ENCODE assay signal across 8 cellular contexts in genomic region chr7:72879737-72880215, GRCh38. TPM values are rescaled to one million over a fixed set of nuclear protein-coding genes. Genes with fewer than 3 reads are reported as not detected.
DNase-seq lines count a peak whose midpoint lies in the region; ATAC-seq and TF ChIP-seq lines count a peak whose summit lies in the region.
"Not testable (repeated sequence)": the region's sequence is repeated elsewhere in the genome, so short reads cannot be mapped to it uniquely, and the experiment has no call there.

No MANE protein-coding gene starts in this region.

- WGBS in upper lobe of left lung, 2 donors, result 2 to 3% methylated on average over 12 to 13 of the region's 35 CpGs

- TF ChIP-seq EP300 in upper lobe of left lung (IDR thresholded peaks at IDR 0.05), result not testable (repeated sequence)

- H3K9me3 ChIP-seq in PC-3 (ENCODE audit: low read length); upper lobe of left lung: not testable (repeated sequence)

- TF ChIP-seq CTCF in PC-3 (conservative IDR thresholded peaks at IDR 0.05; ENCODE audit: low read depth, low read length); dorsolateral prefrontal cortex (IDR thresholded peaks at IDR 0.05 in 54 of 56, conservative IDR thresholded peaks at IDR 0.05 in 2 of 56; ENCODE audit: low read depth in 1 of 56, partially characterized antibody in 56 of 56); upper lobe of left lung (IDR thresholded peaks at IDR 0.05): not testable (repeated sequence)

- POLR2A ChIA-PET in PC-3 (lab: Charles Lee; ENCODE audit: unreplicated experiment), result not testable (repeated sequence)

- H3K4me1 ChIP-seq in PC-3 (ENCODE audit: insufficient read depth, low read length); upper lobe of left lung: not testable (repeated sequence)

- H3F3A ChIP-seq in PC-3 (ENCODE audit: low read length, unreplicated experiment), result not testable (repeated sequence)

- H3K79me2 ChIP-seq in PC-3 (ENCODE audit: low read length), result peaks cover 22% of the 10 kb centered on the region

- ATAC-seq in PC-3 (peak; percentile 28), upper lobe of left lung (ENCODE audit: low FRiP score in 2 of 2) (peak in 1 of 2 donors; percentile 84)

- H4K20me1 ChIP-seq in PC-3 (ENCODE audit: low read length), result not testable (repeated sequence)

- H3K27me3 ChIP-seq in PC-3 (ENCODE audit: low read length); dorsolateral prefrontal cortex; upper lobe of left lung: not testable (repeated sequence)

- peak overlapping the region; percentile 55; the same call in 1 of the 2 replicates for H2AFZ ChIP-seq in PC-3 (ENCODE audit: low read length)

- intact Hi-C loops in PC-3 (cut with micrococcal nuclease), result not testable (repeated sequence)
- intact Hi-C loops in dorsolateral prefrontal cortex (cut with DNase I), result loop anchor here in 1 of 2 donors (2.0 kb wide), 1 partner anchor 51 kb away; the partner anchor contains the start of gene TYW1B

- H3K4me3 ChIP-seq in PC-3 (ENCODE audit: low read length), result peak overlapping the region; percentile 83
- H3K4me3 ChIP-seq in dorsolateral prefrontal cortex, result peak overlapping the region; percentile 48 to 90 (median 76)
- peak overlapping the region; percentile 78 to 89 (median 82) for H3K4me3 ChIP-seq in upper lobe of left lung

- BruUV-seq in PC-3 (replicated peaks; lab: Mats Ljungman, UMichigan), result not testable (repeated sequence)

- H3K9me2 ChIP-seq in PC-3 (replicated peaks; ENCODE audit: low read length), result not testable (repeated sequence)

- TF ChIP-seq POLR2A in upper lobe of left lung (IDR thresholded peaks at IDR 0.05), result peak in 2 of 4 donors; percentile 23

- H3K27ac ChIP-seq in PC-3 (ENCODE audit: low read length) (0 out of 2 replicates have a peak overlapping the region, but pooled peaks have one; percentile 34), dorsolateral prefrontal cortex (peak overlapping the region in 51 of 59 donors; percentile 2 to 93 (median 79)), upper lobe of left lung (peak overlapping the region; percentile 91 to 93 (median 92))

- peak overlapping the region; percentile 89 for H3K9ac ChIP-seq in PC-3 (ENCODE audit: low read length)

- CTCF ChIA-PET in PC-3 (lab: Charles Lee), result not testable (repeated sequence)

- peak overlapping the region; percentile 88 for H3K4me2 ChIP-seq in PC-3 (ENCODE audit: low read length)

- DNase-seq in GF-D8 (lab: John Stamatoyannopoulos, UW) (peak; percentile 66), HK-2 (ENCODE audit: unreplicated experiment) (peak; percentile 64), PC-3 (peak; percentile 42), dorsolateral prefrontal cortex (peak in 9 of 10 donors; percentile 28 to 65 (median 49)), iris pigment epithelial cell (ENCODE audit: low read depth) (peak; percentile 75), renal cortical epithelial cell (ENCODE audit: low read depth) (peak; percentile 33), upper lobe of left lung (peak; percentile 78 to 79)
- DNase-seq in activated CD8-positive, alpha-beta memory T cell treated with anti-CD3 and anti-CD28 coated beads, Interleukin-2, amount 50 U/mL, for 4 hours, result peak; percentile 37

- not testable (repeated sequence) for H3K36me3 ChIP-seq in PC-3 (ENCODE audit: low read depth, low read length); upper lobe of left lung

RNA-seq across cellular contexts. Expression of gene POM121, which starts 45.1 kb away (rescaled TPM):
- total RNA-seq in PC-3 (2014; rRNA removed), result 13.1 and 21.8 TPM in 2 replicates
- total RNA-seq in dorsolateral prefrontal cortex, result 10 to 100 TPM; 34.1 to 60.4 (median 45.0) TPM
- 3.5 and 12.7 TPM in 2 replicates for total RNA-seq in renal cortical epithelial cell
- total RNA-seq in upper lobe of left lung, result 10 to 100 TPM; 25.5 to 37.2 (median 32.8) TPM

RNA-seq across cellular contexts. Expression of gene TYW1B, which starts 51.8 kb away (rescaled TPM):
- 3.7 and 3.9 TPM in 2 replicates for total RNA-seq in PC-3 (2014; rRNA removed)
- total RNA-seq in dorsolateral prefrontal cortex, result 10 to 100 TPM in 2 of 120 experiments, 1 to 10 TPM in 118; 2.8 to 10.4 (median 5.9) TPM
- total RNA-seq in renal cortical epithelial cell, result 0.87 and 2.8 TPM in 2 replicates
- 10 to 100 TPM in 2 of 6 donors, 1 to 10 TPM in 4; 2.4 to 22.0 (median 4.5) TPM for total RNA-seq in upper lobe of left lung

Comparison
In these comparisons a context has a peak if more than half of its experiments do, and no peak if none do; other contexts are left out.
1. H3K27ac ChIP-seq: peak in every context shown above with its lines; median percentile 92 in upper lobe of left lung; 79 in dorsolateral prefrontal cortex; 34 in PC-3.